ENCODE assay signal across 2 cellular contexts in genomic region chr10:70169661-70170364, GRCh38.
TF ChIP-seq lines count a peak whose summit lies in the region.

No MANE protein-coding gene starts in this region.

TF ChIP-seq in A549, 52 proteins besides CTCF, POLR2A, EP300 and RAD21 (continued from another document):
- no peak for TF ChIP-seq REST (IDR thresholded peaks at IDR 0.05)
- no peak for TF ChIP-seq CHD4 (IDR thresholded peaks at IDR 0.05; ENCODE audit: borderline replicate concordance)

TF ChIP-seq in liver, 16 proteins besides CTCF, POLR2A, EP300 and RAD21 (continued from another document):
- no peak for TF ChIP-seq REST (IDR thresholded peaks at IDR 0.05)
